ENCODE assay signal across 2 cellular contexts in the genomic region with DNA sequence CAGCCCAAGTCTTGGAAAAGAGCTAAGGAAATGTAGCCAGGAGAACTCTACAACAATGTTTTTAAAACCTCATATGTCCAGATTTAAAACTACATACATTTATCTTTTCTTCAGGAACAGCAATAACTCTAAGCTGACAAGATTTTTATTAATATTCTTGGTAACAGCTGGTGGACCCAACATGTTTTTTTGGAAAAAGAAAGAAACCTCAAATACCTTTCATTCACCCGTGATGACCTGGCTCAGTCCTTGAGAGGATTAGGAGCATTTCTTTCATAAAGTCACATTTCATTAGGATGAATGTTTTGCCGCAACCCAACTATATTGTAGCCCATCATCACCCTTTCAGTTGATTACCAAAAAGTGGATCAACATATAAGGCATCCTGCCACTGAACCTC.
A peak's percentile ranks its signal among the peaks of the same experiment; 100 is the strongest.
TF ChIP-seq lines count a peak whose summit lies in the region.

No MANE protein-coding gene starts in this region.

TF ChIP-seq in SK-N-SH, 30 proteins besides CTCF, POLR2A, EP300 and RAD21 (continued from another document):
- TF ChIP-seq PBX3 (IDR thresholded peaks at IDR 0.05), result peak; percentile 25; the same call in 1 of the 2 replicates

TF ChIP-seq in SK-N-SH treated with all-trans-retinoic acid at 6 μM for 48 hours, 23 proteins besides CTCF, POLR2A, EP300 and RAD21 (continued from another document):
- TF ChIP-seq, protein P1, sequence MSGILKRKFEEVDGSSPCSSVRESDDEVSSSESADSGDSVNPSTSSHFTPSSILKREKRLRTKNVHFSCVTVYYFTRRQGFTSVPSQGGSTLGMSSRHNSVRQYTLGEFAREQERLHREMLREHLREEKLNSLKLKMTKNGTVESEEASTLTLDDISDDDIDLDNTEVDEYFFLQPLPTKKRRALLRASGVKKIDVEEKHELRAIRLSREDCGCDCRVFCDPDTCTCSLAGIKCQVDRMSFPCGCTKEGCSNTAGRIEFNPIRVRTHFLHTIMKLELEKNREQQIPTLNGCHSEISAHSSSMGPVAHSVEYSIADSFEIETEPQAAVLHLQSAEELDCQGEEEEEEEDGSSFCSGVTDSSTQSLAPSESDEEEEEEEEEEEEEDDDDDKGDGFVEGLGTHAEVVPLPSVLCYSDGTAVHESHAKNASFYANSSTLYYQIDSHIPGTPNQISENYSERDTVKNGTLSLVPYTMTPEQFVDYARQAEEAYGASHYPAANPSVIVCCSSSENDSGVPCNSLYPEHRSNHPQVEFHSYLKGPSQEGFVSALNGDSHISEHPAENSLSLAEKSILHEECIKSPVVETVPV (CRISPR knock-in tag; IDR thresholded peaks at IDR 0.05), result no peak
- TF ChIP-seq PPARA (CRISPR knock-in tag; IDR thresholded peaks at IDR 0.05; ENCODE audit: borderline replicate concordance) (no peak), CREB5 (CRISPR knock-in tag; IDR thresholded peaks at IDR 0.05; ENCODE audit: low read depth) (no peak), ZNF8 (CRISPR knock-in tag; IDR thresholded peaks at IDR 0.05) (no peak), ISL1 (CRISPR knock-in tag; IDR thresholded peaks at IDR 0.05) (no peak), ESRRG (CRISPR knock-in tag; IDR thresholded peaks at IDR 0.05) (no peak), POU6F1 (CRISPR knock-in tag; IDR thresholded peaks at IDR 0.05; ENCODE audit: borderline replicate concordance, low read depth) (no peak), SNAI2 (CRISPR knock-in tag; IDR thresholded peaks at IDR 0.05) (no peak), ARNTL (CRISPR knock-in tag; IDR thresholded peaks at IDR 0.05; ENCODE audit: borderline replicate concordance, low read depth) (no peak), TOX (CRISPR knock-in tag; IDR thresholded peaks at IDR 0.05; ENCODE audit: borderline replicate concordance) (no peak), ZNF565 (CRISPR knock-in tag; conservative IDR thresholded peaks at IDR 0.05; ENCODE audit: low read depth) (no peak), ZFP3 (CRISPR knock-in tag; IDR thresholded peaks at IDR 0.05) (no peak), TSHZ2 (CRISPR knock-in tag; IDR thresholded peaks at IDR 0.05) (no peak), PATZ1 (CRISPR knock-in tag; IDR thresholded peaks at IDR 0.05; ENCODE audit: borderline replicate concordance) (no peak), GLIS3 (CRISPR knock-in tag; IDR thresholded peaks at IDR 0.05) (no peak), TCF4 (CRISPR knock-in tag; IDR thresholded peaks at IDR 0.05; ENCODE audit: borderline replicate concordance) (no peak)
